ENCODE assay signal across 12 cellular contexts in genomic region chr2:217064234-217065103, GRCh38.
DNase-seq lines count a peak whose midpoint lies in the region; ATAC-seq and TF ChIP-seq lines count a peak whose summit lies in the region.
"Had no signal": no experiment of that assay in that cellular context is flagged by ENCODE, and none has a peak within 500 bp of the region (broad histone marks: within the 10 kb centered on the region; RNA-seq: fewer than 3 reads in every experiment).

No MANE protein-coding gene starts in this region.

- peaks cover 0 to 6% of the 10 kb centered on the region in 2 donors for H3K4me1 ChIP-seq in left lung
- H3K4me1 ChIP-seq in suprapubic skin, result peaks cover 7% of the 10 kb centered on the region
- H3K4me1 ChIP-seq: colonic mucosa had no signal

- peaks cover 3% of the 10 kb centered on the region for H3K27me3 Mint-ChIP-seq in chondrocyte (ENCODE audit: low read depth)

- H3K36me3 Mint-ChIP-seq in chondrocyte (ENCODE audit: low read depth), result no peaks in the 10 kb centered on the region

- TF ChIP-seq CTCF in chondrocyte (IDR thresholded peaks at IDR 0.05) (no peak), left lung (IDR thresholded peaks at IDR 0.05) (no peak), suprapubic skin (IDR thresholded peaks at IDR 0.05) (no peak)

- H3K36me3 ChIP-seq in left lung (no peaks in the 10 kb centered on the region), suprapubic skin (no peaks in the 10 kb centered on the region)
- H3K36me3 ChIP-seq: colonic mucosa had no signal

- H3K27me3 ChIP-seq in left lung (no peaks in the 10 kb centered on the region), suprapubic skin (no peaks in the 10 kb centered on the region)
- H3K27me3 ChIP-seq: colonic mucosa had no signal

- DNase-seq in MV-4-11 (lab: John Stamatoyannopoulos, UW) (peak; percentile 88), chondrocyte (ENCODE audit: low spot score) (no peak), left lung (no peak), suprapubic skin (ENCODE audit: low spot score in 2 of 2) (no peak), NCI-H146 (lab: John Stamatoyannopoulos, UW) (no peak)
- DNase-seq: activated CD8-positive, alpha-beta memory T cell treated with anti-CD3 and anti-CD28 coated beads, Interleukin-2, amount 50 U/mL, for 4 hours; colonic mucosa; DND-41; NCI-H1105 had no signal

- H3K27ac ChIP-seq in left lung (peak overlapping the region in 1 of 2 donors; percentile 24), suprapubic skin (no peak overlapping the region)

- no peak overlapping the region for H3K4me3 ChIP-seq in left lung
- peak overlapping the region; percentile 12 for H3K4me3 ChIP-seq in suprapubic skin
- H3K4me3 ChIP-seq: colonic mucosa had no signal

- TF ChIP-seq POLR2A in suprapubic skin (IDR thresholded peaks at IDR 0.05), result no peak

- no peaks in the 10 kb centered on the region for H3K9me3 Mint-ChIP-seq in chondrocyte (ENCODE audit: low read depth)

- 62% methylated on average over 17 of the region's 17 CpGs for WGBS in suprapubic skin

- peak; percentile 8 for ATAC-seq in left lung
- ATAC-seq in GM18907 (IDR thresholded peaks at IDR 0.05; ENCODE audit: unreplicated experiment), result no peak
- ATAC-seq in GM18867 (IDR thresholded peaks at IDR 0.05; ENCODE audit: unreplicated experiment), result no peak
- ATAC-seq in HG02610 (IDR thresholded peaks at IDR 0.05; ENCODE audit: unreplicated experiment), result no peak

- intact Hi-C loops in left lung (cut with DNase I), result no loop called here

- H3K4me1 Mint-ChIP-seq in chondrocyte (ENCODE audit: low read depth), result peaks cover 10% of the 10 kb centered on the region

- H3K9me3 ChIP-seq in left lung (no peaks in the 10 kb centered on the region), suprapubic skin (no peaks in the 10 kb centered on the region)
- H3K9me3 ChIP-seq: colonic mucosa had no signal

- H3K4me3 Mint-ChIP-seq in chondrocyte (ENCODE audit: unreplicated experiment), result no peak overlapping the region

- TF ChIP-seq EP300 in suprapubic skin (IDR thresholded peaks at IDR 0.05), result no peak

- peak overlapping the region; percentile 3 for H3K27ac Mint-ChIP-seq in chondrocyte (ENCODE audit: unreplicated experiment)
